In the genomic region with DNA sequence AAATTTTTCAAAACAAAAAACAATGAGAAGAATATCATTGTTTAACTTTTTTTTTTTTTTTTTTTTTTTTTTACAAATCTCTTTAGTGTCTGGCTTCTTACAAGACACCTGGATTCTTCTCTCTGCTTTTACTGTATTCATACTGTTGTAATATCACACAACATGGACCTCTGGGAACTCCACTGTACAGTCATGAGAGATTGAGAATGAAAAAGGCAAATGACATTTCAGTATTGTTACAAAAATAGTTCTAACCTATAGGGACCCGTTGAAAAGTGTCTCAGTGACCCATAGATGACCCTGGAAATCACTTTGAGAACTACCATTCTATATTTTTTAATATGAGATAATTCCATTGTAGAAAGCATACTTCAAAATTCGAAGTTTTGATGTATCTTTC, we compare ENCODE assay signal across 16 cellular contexts.
"Had no signal": no experiment of that assay in that cellular context is flagged by ENCODE, and none has a peak within 500 bp of the region (broad histone marks: within the 10 kb centered on the region; RNA-seq: fewer than 3 reads in every experiment).

No MANE protein-coding gene starts in this region.

- ATAC-seq: effector memory CD8-positive, alpha-beta T cell; foreskin keratinocyte; mucosa of descending colon; naive thymus-derived CD8-positive, alpha-beta T cell; psoas muscle; sciatic nerve; stimulated activated memory B cell treated with anti-CD40 and anti-IgM and Interleukin-4, amounts not matched to agents 10 μg/mL and 1 μg/mL and 100 μg/mL, for 72 hours had no signal

- DNase-seq: effector memory CD8-positive, alpha-beta T cell; foreskin keratinocyte; head of caudate nucleus; kidney glomerular epithelial cell; mucosa of descending colon; naive thymus-derived CD8-positive, alpha-beta T cell; psoas muscle; spleen; stimulated activated CD4-positive, alpha-beta T cell treated with anti-CD3 and anti-CD28 coated beads, Interleukin-15, amount 100 ng/mL, for 24 hours; stimulated activated CD4-positive, alpha-beta T cell treated with anti-CD3 and anti-CD28 coated beads, Interleukin-1b, Interleukin-23, amount 100 ng/mL, for 48 hours; stimulated activated CD4-positive, alpha-beta T cell treated with anti-CD3 and anti-CD28 coated beads, Interleukin-4, amount 100 ng/mL, for 24 hours; tibial artery; upper lobe of left lung; uterus had no signal
